ENCODE assay signal across 10 cellular contexts in genomic region chr19:54431255-54431838, GRCh38. TPM values are rescaled to one million over a fixed set of nuclear protein-coding genes. Genes with fewer than 3 reads are reported as not detected.
A peak's percentile ranks its signal among the peaks of the same experiment; 100 is the strongest.
DNase-seq lines count a peak whose midpoint lies in the region; ATAC-seq and TF ChIP-seq lines count a peak whose summit lies in the region.
"Had no signal": no experiment of that assay in that cellular context is flagged by ENCODE, and none has a peak within 500 bp of the region (broad histone marks: within the 10 kb centered on the region; RNA-seq: fewer than 3 reads in every experiment).

No MANE protein-coding gene starts in this region.

- DNase-seq in CD4-positive, alpha-beta T cell = no peak
- DNase-seq in M059J (ENCODE audit: low read depth) (peak; percentile 77), chondrocyte (ENCODE audit: low spot score) (no peak), mesothelial cell of epicardium (ENCODE audit: low spot score in 2 of 2, unreplicated experiment in 2 of 2) (no peak), RKO (ENCODE audit: low spot score) (no peak)
- DNase-seq in stimulated activated CD4-positive, alpha-beta T cell treated with anti-CD3 and anti-CD28 coated beads, Interleukin-4, amount 100 ng/mL, for 1 hour = no peak

- H3K27me3 Mint-ChIP-seq in CD4-positive, alpha-beta T cell = peaks cover 14% of the 10 kb centered on the region
- H3K27me3 Mint-ChIP-seq in chondrocyte (ENCODE audit: low read depth) = peaks cover 6% of the 10 kb centered on the region
- H3K27me3 Mint-ChIP-seq in mesothelial cell of epicardium (ENCODE audit: low read depth) = peaks cover 25% of the 10 kb centered on the region

- CTCF ChIA-PET in CD4-positive, alpha-beta T cell (lab: Charles Lee) = no interaction called here

- peak overlapping the region; percentile 51 for H3K4me3 Mint-ChIP-seq in CD4-positive, alpha-beta T cell
- H3K4me3 Mint-ChIP-seq in chondrocyte (ENCODE audit: unreplicated experiment) (peak overlapping the region; percentile 61), mesothelial cell of epicardium (peak overlapping the region; percentile 64)
- H3K4me3 Mint-ChIP-seq: activated CD4-positive, alpha-beta T cell treated with anti-CD3 and anti-CD28 coated beads for 36 hours had no signal

- H3K27ac Mint-ChIP-seq in CD4-positive, alpha-beta T cell = no peak overlapping the region
- no peak overlapping the region for H3K27ac Mint-ChIP-seq in chondrocyte (ENCODE audit: unreplicated experiment)
- peak overlapping the region; percentile 78 for H3K27ac Mint-ChIP-seq in mesothelial cell of epicardium
- H3K27ac Mint-ChIP-seq: activated CD4-positive, alpha-beta T cell treated with anti-CD3 and anti-CD28 coated beads for 36 hours had no signal

- no peaks in the 10 kb centered on the region for H3K9me3 Mint-ChIP-seq in CD4-positive, alpha-beta T cell
- H3K9me3 Mint-ChIP-seq in chondrocyte (ENCODE audit: low read depth) (no peaks in the 10 kb centered on the region), mesothelial cell of epicardium (no peaks in the 10 kb centered on the region)

- peaks cover 20% of the 10 kb centered on the region for H3K4me1 Mint-ChIP-seq in CD4-positive, alpha-beta T cell (ENCODE audit: low read depth)
- peaks cover 10% of the 10 kb centered on the region for H3K4me1 Mint-ChIP-seq in chondrocyte (ENCODE audit: low read depth)
- H3K4me1 Mint-ChIP-seq in mesothelial cell of epicardium = peaks cover 27% of the 10 kb centered on the region

- intact Hi-C loops in CD4-positive, alpha-beta T cell (cut with DNase I, micrococcal nuclease) = loop anchor here in 1 of 2 experiments (2.0 kb wide), 1 partner anchor 17 kb away; the partner anchor contains the start of gene LENG8

- no peak for ATAC-seq in CD4-positive, alpha-beta T cell (ENCODE audit: poor library complexity)
- no peak for ATAC-seq in HG02571 (IDR thresholded peaks at IDR 0.05; ENCODE audit: unreplicated experiment)
- no peak for ATAC-seq in esophagus mucosa

- no peak for TF ChIP-seq CTCF in CD4-positive, alpha-beta T cell (IDR thresholded peaks at IDR 0.05)
- TF ChIP-seq CTCF in chondrocyte (IDR thresholded peaks at IDR 0.05) = peak; percentile 24
- TF ChIP-seq CTCF in mesothelial cell of epicardium (IDR thresholded peaks at IDR 0.05; ENCODE audit: unreplicated experiment) = no peak

- H3K27ac ChIP-seq in CD4-positive, alpha-beta T cell (ENCODE audit: low read depth, low read length) = no peak overlapping the region

- POLR2A ChIA-PET in CD4-positive, alpha-beta T cell (lab: Charles Lee) = interaction anchor here (2.6 kb wide), 1 partner anchor 17 kb away, joined by 12 read pairs; the partner anchor contains the start of gene LENG8

- no peaks in the 10 kb centered on the region for H3K36me3 Mint-ChIP-seq in CD4-positive, alpha-beta T cell (ENCODE audit: low read depth)
- H3K36me3 Mint-ChIP-seq in chondrocyte (ENCODE audit: low read depth) (no peaks in the 10 kb centered on the region), mesothelial cell of epicardium (peaks cover 2% of the 10 kb centered on the region)

- H3K27me3 ChIP-seq in CD4-positive, alpha-beta T cell (ENCODE audit: control insufficient read depth, insufficient read depth, low read length) = peaks cover 21% of the 10 kb centered on the region

- H3K9me3 ChIP-seq in CD4-positive, alpha-beta T cell (ENCODE audit: control insufficient read depth, low read length) = no peaks in the 10 kb centered on the region

RNA-seq across cellular contexts. Expression of gene TTYH1, which starts 16.1 kb away (rescaled TPM):
- total RNA-seq in CD4-positive, alpha-beta T cell = not detected
- total RNA-seq in M059J (2014; rRNA removed; shearing (Covaris generic)) = not detected in 2 replicates
- total RNA-seq in chondrocyte = 0.49 TPM in 1 of 3 replicates, not detected in the others
- 4.2 to 6.0 TPM (median 5.2 TPM) in 3 replicates for total RNA-seq in mesothelial cell of epicardium
- total RNA-seq in esophagus mucosa = 0.44 TPM
- total RNA-seq: pulmonary artery endothelial cell had no signal

RNA-seq across cellular contexts. Expression of gene LENG8, which starts 17.7 kb away (rescaled TPM):
- 100 to 1,000 TPM; 610 to 639 TPM for total RNA-seq in CD4-positive, alpha-beta T cell
- total RNA-seq in M059J (2014; rRNA removed; shearing (Covaris generic)) = 8.6 and 10.5 TPM in 2 replicates
- total RNA-seq in chondrocyte (110 to 166 TPM (median 116 TPM) in 3 replicates), mesothelial cell of epicardium (296 to 312 TPM (median 307 TPM) in 3 replicates), esophagus mucosa (38.5 TPM)

RNA-seq across cellular contexts. Expression of gene LENG9, which starts 32.2 kb away (rescaled TPM):
- 1 to 10 TPM; 2.8 to 2.9 TPM for total RNA-seq in CD4-positive, alpha-beta T cell
- total RNA-seq in M059J (2014; rRNA removed; shearing (Covaris generic)) = 1.2 and 2.0 TPM in 2 replicates
- 10.2 to 14.8 TPM (median 13.2 TPM) in 3 replicates for total RNA-seq in chondrocyte
- 5.5 to 6.8 TPM (median 5.8 TPM) in 3 replicates for total RNA-seq in mesothelial cell of epicardium
- 7.2 TPM for total RNA-seq in esophagus mucosa

RNA-seq across cellular contexts. Expression of gene CDC42EP5, which starts 41.7 kb away (rescaled TPM):
- total RNA-seq in CD4-positive, alpha-beta T cell = not detected
- 0.25 TPM in 1 of 2 replicates, not detected in the other for total RNA-seq in M059J (2014; rRNA removed; shearing (Covaris generic))
- 62.9 to 66.4 TPM (median 66.4 TPM) in 3 replicates for total RNA-seq in chondrocyte
- total RNA-seq in mesothelial cell of epicardium = 114 to 126 TPM (median 115 TPM) in 3 replicates
- total RNA-seq in esophagus mucosa = 18.2 TPM
